In genomic region chr6:89310929-89311328, GRCh38 we compare ENCODE assay signal across 1 cellular context.
TF ChIP-seq lines count a peak whose summit lies in the region.

No MANE protein-coding gene starts in this region.

TF ChIP-seq in SK-N-SH, 30 proteins besides CTCF, POLR2A, EP300 and RAD21 (continued from another document):
- no peak for TF ChIP-seq JUND (IDR thresholded peaks at IDR 0.05)
- no peak for TF ChIP-seq NFIC (IDR thresholded peaks at IDR 0.05; ENCODE audit: borderline replicate concordance)
- no peak for TF ChIP-seq CHD2 (IDR thresholded peaks at IDR 0.05; ENCODE audit: low read length, partially characterized antibody)
- no peak for TF ChIP-seq SIN3A (IDR thresholded peaks at IDR 0.05; ENCODE audit: borderline replicate concordance, low read depth, low read length)
